Comparison of ENCODE assay signal across 20 cellular contexts in genomic region chr4:80074651-80075050, GRCh38. TPM values are rescaled to one million over a fixed set of nuclear protein-coding genes. Genes with fewer than 3 reads are reported as not detected.
A peak's percentile ranks its signal among the peaks of the same experiment; 100 is the strongest.
DNase-seq lines count a peak whose midpoint lies in the region; ATAC-seq and TF ChIP-seq lines count a peak whose summit lies in the region.
"Had no signal": no experiment of that assay in that cellular context is flagged by ENCODE, and none has a peak within 500 bp of the region (broad histone marks: within the 10 kb centered on the region; RNA-seq: fewer than 3 reads in every experiment).

No MANE protein-coding gene starts in this region.

- no peaks in the 10 kb centered on the region for H3K9me3 Mint-ChIP-seq in CD8-positive, alpha-beta T cell
- H3K9me3 Mint-ChIP-seq in T-cell (no peaks in the 10 kb centered on the region), mesothelial cell of epicardium (peaks cover 26% of the 10 kb centered on the region)
- H3K9me3 Mint-ChIP-seq: natural killer cell treated with Interleukin-12 subunit alpha and Interleukin-12 subunit beta and Interleukin-15 and Interleukin-18, amount 100 ng/mL, for 72 hours had no signal

- H3K4me1 ChIP-seq in SK-N-SH (ENCODE audit: control insufficient read depth in 1 of 2, insufficient read depth in 2 of 2, low read depth in 1 of 2, low read length in 1 of 2), result peaks cover 10 to 19% of the 10 kb centered on the region in 2 experiments; a peak in 3 of 4 replicates
- peaks cover 30% of the 10 kb centered on the region for H3K4me1 ChIP-seq in CD8-positive, alpha-beta T cell (ENCODE audit: insufficient read depth, low read length)
- H3K4me1 ChIP-seq: colonic mucosa had no signal

- DNase-seq in SK-N-SH (no peak), T-cell (no peak), mesothelial cell of epicardium (ENCODE audit: low spot score in 2 of 2, unreplicated experiment in 2 of 2) (no peak), NCI-H2081 (lab: John Stamatoyannopoulos, UW) (no peak)
- DNase-seq in CD8-positive, alpha-beta T cell, result no peak
- DNase-seq: activated CD4-positive, alpha-beta T cell treated with anti-CD3 and anti-CD28 coated beads, Interleukin-2, amount 50 U/mL, for 48 hours; activated effector memory CD4-positive, alpha-beta T cell treated with anti-CD3 and anti-CD28 coated beads, Interleukin-2, amount 50 U/mL, for 16 hours; C1 segment of cervical spinal cord; colonic mucosa; NCI-H1436 treated with DMSO at 0.1 percent for 48 hours; NCI-H226; SHP77; stimulated activated CD4-positive, alpha-beta T cell treated with anti-CD3 and anti-CD28 coated beads, Interleukin-12 subunit alpha, Interleukin-12 subunit beta, amount 100 ng/mL, for 4 hours; stimulated activated naive CD4-positive, alpha-beta T cell; upper lobe of right lung had no signal

- intact Hi-C loops in CD8-positive, alpha-beta T cell (cut with DNase I, micrococcal nuclease), result loop anchor here (5.0 kb wide), 4 partner anchors 53 to 1137 kb away; partner anchors contain the start of gene PAQR3 (in 1 of the 2)

- no peak overlapping the region for H2AFZ ChIP-seq in SK-N-SH (ENCODE audit: low read depth)

- peaks cover 39% of the 10 kb centered on the region for H3F3A ChIP-seq in SK-N-SH (replicated peaks; ENCODE audit: insufficient read depth)

- H4K20me1 ChIP-seq in SK-N-SH (ENCODE audit: insufficient read depth), result no peaks in the 10 kb centered on the region

- H3K4me2 ChIP-seq in SK-N-SH, result no peak overlapping the region

- peaks cover under 1 to 9% of the 10 kb centered on the region in 2 experiments for H3K36me3 ChIP-seq in SK-N-SH (replicated peaks in 1 of 2; ENCODE audit: control insufficient read depth in 1 of 2, insufficient read depth in 2 of 2, low read length in 1 of 2)
- no peaks in the 10 kb centered on the region for H3K36me3 ChIP-seq in CD8-positive, alpha-beta T cell (ENCODE audit: insufficient read depth, low read length)
- H3K36me3 ChIP-seq: colonic mucosa, upper lobe of right lung had no signal

- ATAC-seq in SK-N-SH treated with all-trans-retinoic acid at 6 μM for 48 hours (no peak), T-cell (replicated peaks in 1 of 4) (no peak), esophagus mucosa (no peak), GM19324 (IDR thresholded peaks at IDR 0.05; ENCODE audit: low FRiP score, unreplicated experiment) (no peak)
- ATAC-seq in CD8-positive, alpha-beta T cell, result no peak
- ATAC-seq: natural killer cell treated with Interleukin-12 subunit alpha and Interleukin-12 subunit beta and Interleukin-15 and Interleukin-18, amount 100 ng/mL, for 72 hours; upper lobe of right lung had no signal

- TF ChIP-seq EP300 in SK-N-SH (IDR thresholded peaks at IDR 0.05; ENCODE audit: borderline replicate concordance in 1 of 2, low read depth in 1 of 2, low read length in 1 of 2), result peak in 1 of 2 experiments; percentile 40; a peak in 1 of 4 replicates

- TF ChIP-seq RAD21 in SK-N-SH (IDR thresholded peaks at IDR 0.05; ENCODE audit: low read length), result no peak

- H3K4me3 ChIP-seq in SK-N-SH (ENCODE audit: low read depth in 2 of 2, low read length in 1 of 2), result no peak overlapping the region
- no peak overlapping the region for H3K4me3 ChIP-seq in CD8-positive, alpha-beta T cell (ENCODE audit: low read depth, low read length)
- H3K4me3 ChIP-seq: colonic mucosa, lung, upper lobe of right lung had no signal

- no peaks in the 10 kb centered on the region for H3K9me2 ChIP-seq in SK-N-SH

- TF ChIP-seq CTCF in SK-N-SH (IDR thresholded peaks at IDR 0.05) (no peak), mesothelial cell of epicardium (IDR thresholded peaks at IDR 0.05; ENCODE audit: unreplicated experiment) (no peak)
- TF ChIP-seq CTCF in CD8-positive, alpha-beta T cell (IDR thresholded peaks at IDR 0.05), result no peak

- POLR2A ChIA-PET in SK-N-SH (lab: Yijun Ruan, JAX), result interaction anchor here (1.2 kb wide), 1 partner anchor 122 kb away, joined by 5 read pairs; the partner anchor contains the start of gene PRDM8
- POLR2A ChIA-PET in CD8-positive, alpha-beta T cell (lab: Charles Lee), result interaction anchor here (2.6 kb wide), 1 partner anchor 128 kb away, joined by 14 read pairs; no protein-coding TSS in a partner anchor
- POLR2A ChIA-PET in T-cell (lab: Charles Lee), result interaction anchor here in 1 of 2 donors (1.4 kb wide), 1 partner anchor 15 kb away, joined by 7 read pairs; no protein-coding TSS in a partner anchor

- peaks cover 41% of the 10 kb centered on the region for H3K4me1 Mint-ChIP-seq in CD8-positive, alpha-beta T cell (ENCODE audit: low read depth)
- H3K4me1 Mint-ChIP-seq in T-cell, result peaks cover 58 to 69% (median 61%) of the 10 kb centered on the region in 3 donors
- peaks cover 39% of the 10 kb centered on the region for H3K4me1 Mint-ChIP-seq in mesothelial cell of epicardium

- peak overlapping the region; percentile 67 for H3K27ac Mint-ChIP-seq in CD8-positive, alpha-beta T cell
- H3K27ac Mint-ChIP-seq in T-cell (peak overlapping the region; percentile 91 to 95), mesothelial cell of epicardium (peak overlapping the region; percentile 60)

- peak overlapping the region; percentile 12 for H3K4me3 Mint-ChIP-seq in CD8-positive, alpha-beta T cell
- H3K4me3 Mint-ChIP-seq in T-cell (peak overlapping the region in 1 of 3 donors; percentile 95), mesothelial cell of epicardium (no peak overlapping the region)

- peak overlapping the region; percentile 88 to 92; a peak in 3 of 4 replicates for H3K27ac ChIP-seq in SK-N-SH (ENCODE audit: low read depth in 2 of 2, low read length in 1 of 2)
- no peak overlapping the region for H3K27ac ChIP-seq in CD8-positive, alpha-beta T cell (ENCODE audit: low read depth, low read length)

- H3K27me3 ChIP-seq in SK-N-SH (ENCODE audit: insufficient read depth), result no peaks in the 10 kb centered on the region
- H3K27me3 ChIP-seq in CD8-positive, alpha-beta T cell (ENCODE audit: insufficient read depth, low read length), result no peaks in the 10 kb centered on the region
- H3K27me3 ChIP-seq: colonic mucosa, upper lobe of right lung had no signal

- peaks cover 48% of the 10 kb centered on the region for H3K79me2 ChIP-seq in SK-N-SH (ENCODE audit: insufficient read depth)

- no peak overlapping the region for H3K9ac ChIP-seq in SK-N-SH

- no peaks in the 10 kb centered on the region for H3K9me3 ChIP-seq in SK-N-SH
- H3K9me3 ChIP-seq in CD8-positive, alpha-beta T cell (ENCODE audit: low read length), result no peaks in the 10 kb centered on the region
- H3K9me3 ChIP-seq: colonic mucosa, upper lobe of right lung had no signal

- CTCF ChIA-PET in SK-N-SH (lab: Yijun Ruan, JAX), result interaction anchor here (0.6 kb wide), 1 partner anchor 63 kb away, joined by 3 read pairs; no protein-coding TSS in a partner anchor
- CTCF ChIA-PET in CD8-positive, alpha-beta T cell (lab: Charles Lee), result interaction anchor here (2.7 to 2.8 kb wide), 2 partner anchors 108 to 128 kb away, joined by 8 to 14 read pairs; no protein-coding TSS in a partner anchor
- CTCF ChIA-PET in T-cell (lab: Charles Lee), result interaction anchor here (0.7 to 2.1 kb wide), 3 partner anchors 16 to 97 kb away, joined by 3 to 12 read pairs (median 3); no protein-coding TSS in a partner anchor

- H3K36me3 Mint-ChIP-seq in CD8-positive, alpha-beta T cell, result peaks cover 10% of the 10 kb centered on the region
- H3K36me3 Mint-ChIP-seq in T-cell, result peaks cover 7% of the 10 kb centered on the region
- H3K36me3 Mint-ChIP-seq in mesothelial cell of epicardium, result no peaks in the 10 kb centered on the region

- no peaks in the 10 kb centered on the region for H3K27me3 Mint-ChIP-seq in CD8-positive, alpha-beta T cell (ENCODE audit: low read depth)
- H3K27me3 Mint-ChIP-seq in T-cell, result no peaks in the 10 kb centered on the region
- no peaks in the 10 kb centered on the region for H3K27me3 Mint-ChIP-seq in mesothelial cell of epicardium (ENCODE audit: low read depth)

TF ChIP-seq in SK-N-SH, 30 proteins besides CTCF, POLR2A, EP300 and RAD21 (continues in another document):
- TF ChIP-seq RFX5 (IDR thresholded peaks at IDR 0.05; ENCODE audit: low read length) (no peak), TCF12 (IDR thresholded peaks at IDR 0.05) (peak; percentile 79)
- TF ChIP-seq, protein P1, sequence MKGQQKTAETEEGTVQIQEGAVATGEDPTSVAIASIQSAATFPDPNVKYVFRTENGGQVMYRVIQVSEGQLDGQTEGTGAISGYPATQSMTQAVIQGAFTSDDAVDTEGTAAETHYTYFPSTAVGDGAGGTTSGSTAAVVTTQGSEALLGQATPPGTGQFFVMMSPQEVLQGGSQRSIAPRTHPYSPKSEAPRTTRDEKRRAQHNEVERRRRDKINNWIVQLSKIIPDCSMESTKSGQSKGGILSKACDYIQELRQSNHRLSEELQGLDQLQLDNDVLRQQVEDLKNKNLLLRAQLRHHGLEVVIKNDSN (IDR thresholded peaks at IDR 0.05; ENCODE audit: borderline replicate concordance, low read depth), result no peak

TF ChIP-seq in SK-N-SH treated with all-trans-retinoic acid at 6 μM for 48 hours, 23 proteins besides CTCF, POLR2A, EP300 and RAD21 (continues in another document):
- TF ChIP-seq ZNF565 (CRISPR knock-in tag; conservative IDR thresholded peaks at IDR 0.05; ENCODE audit: low read depth) (no peak), ZNF70 (CRISPR knock-in tag; IDR thresholded peaks at IDR 0.05) (no peak), ZNF8 (CRISPR knock-in tag; IDR thresholded peaks at IDR 0.05) (no peak), RARB (CRISPR knock-in tag; IDR thresholded peaks at IDR 0.05) (no peak), ESRRG (CRISPR knock-in tag; IDR thresholded peaks at IDR 0.05) (no peak), SNAI2 (CRISPR knock-in tag; IDR thresholded peaks at IDR 0.05) (no peak)
- TF ChIP-seq, protein P2, sequence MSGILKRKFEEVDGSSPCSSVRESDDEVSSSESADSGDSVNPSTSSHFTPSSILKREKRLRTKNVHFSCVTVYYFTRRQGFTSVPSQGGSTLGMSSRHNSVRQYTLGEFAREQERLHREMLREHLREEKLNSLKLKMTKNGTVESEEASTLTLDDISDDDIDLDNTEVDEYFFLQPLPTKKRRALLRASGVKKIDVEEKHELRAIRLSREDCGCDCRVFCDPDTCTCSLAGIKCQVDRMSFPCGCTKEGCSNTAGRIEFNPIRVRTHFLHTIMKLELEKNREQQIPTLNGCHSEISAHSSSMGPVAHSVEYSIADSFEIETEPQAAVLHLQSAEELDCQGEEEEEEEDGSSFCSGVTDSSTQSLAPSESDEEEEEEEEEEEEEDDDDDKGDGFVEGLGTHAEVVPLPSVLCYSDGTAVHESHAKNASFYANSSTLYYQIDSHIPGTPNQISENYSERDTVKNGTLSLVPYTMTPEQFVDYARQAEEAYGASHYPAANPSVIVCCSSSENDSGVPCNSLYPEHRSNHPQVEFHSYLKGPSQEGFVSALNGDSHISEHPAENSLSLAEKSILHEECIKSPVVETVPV (CRISPR knock-in tag; IDR thresholded peaks at IDR 0.05), result no peak

RNA-seq across cellular contexts. Expression of gene ANTXR2, which starts 1.6 kb away (rescaled TPM):
- polyA plus RNA-seq in SK-N-SH (2012; rRNA removed), result 48.8 and 60.7 TPM in 2 replicates
- polyA plus RNA-seq in SK-N-SH (2012; cell fraction: cytosol; rRNA removed), result 87.3 and 97.5 TPM in 2 replicates
- polyA plus RNA-seq in SK-N-SH (2012; cell fraction: nucleus; rRNA removed), result 24.9 and 72.8 TPM in 2 replicates
- total RNA-seq in CD8-positive, alpha-beta T cell, result 1 to 10 TPM; 6.9 to 8.6 TPM
- total RNA-seq in T-cell (10 to 100 TPM; 45.1 to 64.3 (median 48.2) TPM), mesothelial cell of epicardium (61.7 to 63.2 TPM (median 61.9 TPM) in 3 replicates), esophagus mucosa (1.8 TPM)
